ENCODE assay signal across 1 cellular context in the genomic region with DNA sequence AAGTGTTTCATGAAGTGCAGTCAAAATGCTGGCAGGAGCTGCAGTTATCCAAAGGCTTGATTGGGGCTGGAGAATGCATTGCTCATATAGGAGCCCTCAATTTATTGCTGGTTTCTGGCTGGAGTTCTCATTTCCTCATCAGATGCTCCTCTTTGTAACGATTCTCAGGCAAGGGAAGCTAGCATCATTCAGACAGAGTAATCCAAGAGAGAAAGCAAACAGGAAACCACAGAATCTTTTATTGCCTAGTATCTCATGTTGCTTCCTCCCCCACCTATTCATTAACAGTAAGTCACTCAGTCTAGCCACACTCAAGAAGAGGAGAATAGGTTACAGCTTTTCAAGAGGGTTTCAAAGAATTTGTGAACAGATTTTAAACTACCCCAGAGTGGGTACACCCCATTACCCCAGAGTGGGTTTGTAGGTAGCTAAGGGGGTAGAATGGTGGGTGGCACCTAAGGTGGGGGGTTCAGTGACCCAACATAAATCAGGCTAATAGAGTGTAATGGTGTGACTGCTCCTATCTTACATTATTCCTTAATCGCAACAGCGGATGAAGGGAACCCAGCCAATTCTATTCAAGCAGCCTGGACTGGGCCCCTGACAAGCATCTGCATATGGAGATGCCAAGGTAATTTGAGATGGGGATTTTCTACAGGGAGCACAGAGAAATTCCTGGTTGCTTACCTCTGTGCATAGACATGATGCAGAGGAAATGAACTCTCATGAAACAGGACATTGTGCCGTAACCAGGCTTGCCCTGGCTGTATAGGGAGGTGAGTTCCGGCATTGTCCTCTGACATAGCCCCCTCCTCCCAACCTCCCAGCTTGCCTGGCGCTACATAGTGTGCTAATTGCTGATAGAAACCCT.
TF ChIP-seq lines count a peak whose summit lies in the region.

No MANE protein-coding gene starts in this region.

TF ChIP-seq in endothelial cell of umbilical vein, 7 proteins besides CTCF, POLR2A, EP300 and RAD21 (continued from another document):
- no peak for TF ChIP-seq EZH2 (IDR thresholded peaks at IDR 0.05; ENCODE audit: borderline replicate concordance, low read depth, low read length, severe bottlenecking)
- TF ChIP-seq MYC (IDR thresholded peaks at IDR 0.05; ENCODE audit: low read depth, low read length) = no peak
- no peak for TF ChIP-seq POLR2AphosphoS5 (IDR thresholded peaks at IDR 0.05; ENCODE audit: insufficient read depth, low read depth, low read length)
- TF ChIP-seq, protein P1, sequence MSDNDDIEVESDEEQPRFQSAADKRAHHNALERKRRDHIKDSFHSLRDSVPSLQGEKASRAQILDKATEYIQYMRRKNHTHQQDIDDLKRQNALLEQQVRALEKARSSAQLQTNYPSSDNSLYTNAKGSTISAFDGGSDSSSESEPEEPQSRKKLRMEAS (IDR thresholded peaks at IDR 0.05; ENCODE audit: insufficient read depth, insufficient read length) = no peak
- TF ChIP-seq GATA2 (IDR thresholded peaks at IDR 0.05; ENCODE audit: insufficient read depth, insufficient read length, low read depth, low read length) = peak; percentile 25
